In the genomic region with DNA sequence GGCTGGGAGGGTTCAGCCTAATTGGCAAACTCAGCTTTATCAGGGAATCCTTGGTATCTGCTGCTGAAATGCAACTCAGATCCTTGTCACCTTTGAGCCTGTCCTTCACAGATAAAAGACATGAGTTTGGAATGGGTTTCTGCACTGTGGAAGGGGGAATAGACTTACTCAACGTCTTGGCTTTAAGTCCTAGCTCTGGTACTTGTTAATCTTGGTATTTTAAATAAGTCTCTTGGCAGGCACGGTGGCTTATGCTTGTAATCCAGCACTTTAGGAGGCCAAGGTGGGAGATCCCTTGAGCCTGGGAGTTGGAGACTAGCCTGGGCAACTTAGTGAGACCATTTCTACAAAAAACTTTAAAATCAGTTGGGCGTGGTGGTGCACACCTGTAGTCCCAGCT, we compare ENCODE assay signal across 1 cellular context.
TF ChIP-seq lines count a peak whose summit lies in the region.

No MANE protein-coding gene starts in this region.

TF ChIP-seq in GM12878, 131 proteins besides CTCF, POLR2A, EP300 and RAD21:
- TF ChIP-seq, protein P1, sequence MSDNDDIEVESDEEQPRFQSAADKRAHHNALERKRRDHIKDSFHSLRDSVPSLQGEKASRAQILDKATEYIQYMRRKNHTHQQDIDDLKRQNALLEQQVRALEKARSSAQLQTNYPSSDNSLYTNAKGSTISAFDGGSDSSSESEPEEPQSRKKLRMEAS (IDR thresholded peaks at IDR 0.05; ENCODE audit: low read depth, low read length) = no peak
